In the genomic region with DNA sequence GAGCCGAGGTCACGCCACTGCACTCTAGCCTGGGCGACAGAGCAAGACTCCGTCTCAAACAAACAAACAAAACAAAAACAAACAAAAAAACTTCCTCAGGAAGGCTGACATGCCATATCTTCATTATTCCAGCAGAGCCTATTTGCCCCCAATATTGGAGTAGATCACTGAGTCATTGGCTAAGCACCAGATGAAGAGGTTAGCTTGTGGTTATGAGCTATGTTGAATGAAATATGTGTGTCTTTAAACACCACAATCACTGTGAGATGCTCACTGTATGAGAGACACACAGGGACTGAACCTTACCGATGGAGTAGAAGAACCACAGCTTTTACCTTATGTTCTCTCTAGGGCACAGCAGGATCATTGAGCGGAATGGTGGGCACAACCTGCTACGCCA, we compare ENCODE assay signal across 32 cellular contexts.
DNase-seq lines count a peak whose midpoint lies in the region; ATAC-seq and TF ChIP-seq lines count a peak whose summit lies in the region.
"Had no signal": no experiment of that assay in that cellular context is flagged by ENCODE, and none has a peak within 500 bp of the region (broad histone marks: within the 10 kb centered on the region; RNA-seq: fewer than 3 reads in every experiment).

No MANE protein-coding gene starts in this region.

- H3K23ac ChIP-seq in mesenchymal stem cell (ENCODE audit: low read length in 2 of 2), result no peak overlapping the region

- DNase-seq in EH (ENCODE audit: low read depth), result peak; percentile 77
- DNase-seq in M059J (ENCODE audit: low read depth), result peak; percentile 83
- peak; percentile 50 for DNase-seq in brain microvascular endothelial cell
- DNase-seq in mesenchymal stem cell, result peak; percentile 49
- DNase-seq in stomach, result no peak
- no peak for DNase-seq in Right ventricle myocardium superior
- DNase-seq: activated CD4-positive, alpha-beta T cell treated with anti-CD3 and anti-CD28 coated beads, Interleukin-2, amount 10 ng/mL, durations not matched to agents 24 days and 14 days; activated CD8-positive, alpha-beta memory T cell treated with anti-CD3 and anti-CD28 coated beads for 24 hours; activated gamma-delta T cell; activated T-cell treated with anti-CD3 and anti-CD28 coated beads for 4 hours; C1 segment of cervical spinal cord; central memory CD4-positive, alpha-beta T cell; COR-L47; erythroblast; foreskin melanocyte; heart right ventricle; KG1; lower lobe of right lung; natural killer cell; NCI-H1417; NCI-H2029 treated with DMSO at 0.1 percent for 48 hours; NCI-H526 treated with DMSO at 0.1 percent for 48 hours; occipital lobe; PC-9; SHP77 treated with DMSO at 0.1 percent for 48 hours; stimulated activated CD4-positive, alpha-beta T cell treated with anti-CD3 and anti-CD28 coated beads, Interleukin-12 subunit alpha, Interleukin-12 subunit beta, amount 100 ng/mL, for 4 hours; stimulated activated CD4-positive, alpha-beta T cell treated with anti-CD3 and anti-CD28 coated beads, Interleukin-2, amount 100 ng/mL, for 48 hours; stimulated activated naive CD8-positive, alpha-beta T cell treated with anti-CD3 and anti-CD28 coated beads, Interleukin-15, amount 100 ng/mL, for 72 hours; T-helper 9 cell had no signal

- no peak overlapping the region for H2BK5ac ChIP-seq in mesenchymal stem cell (ENCODE audit: low read depth, low read length, poor library complexity, severe bottlenecking)

- H2BK15ac ChIP-seq in mesenchymal stem cell (ENCODE audit: low read depth, poor library complexity, severe bottlenecking), result no peak overlapping the region

- TF ChIP-seq EP300 in stomach (IDR thresholded peaks at IDR 0.05), result no peak

- H3K9me3 ChIP-seq in mesenchymal stem cell (ENCODE audit: control insufficient read depth, low read length) (no peaks in the 10 kb centered on the region), stomach (no peaks in the 10 kb centered on the region)
- H3K9me3 ChIP-seq: heart right ventricle, lower lobe of right lung, prostate gland had no signal

- H2BK12ac ChIP-seq in mesenchymal stem cell (ENCODE audit: low read length in 2 of 2), result no peak overlapping the region

- no peak for ATAC-seq in HG03460 (IDR thresholded peaks at IDR 0.05; ENCODE audit: unreplicated experiment)
- no peak for ATAC-seq in Right ventricle myocardium superior (ENCODE audit: poor library complexity)
- ATAC-seq: heart right ventricle; lower lobe of right lung; natural killer cell; sciatic nerve; stimulated activated naive CD8-positive, alpha-beta T cell treated with anti-CD3 and anti-CD28 coated beads, Interleukin-15, amount 100 ng/mL, for 72 hours had no signal

- no peak for TF ChIP-seq CTCF in brain microvascular endothelial cell (IDR thresholded peaks at IDR 0.05; ENCODE audit: low read depth, low read length, missing control alignments)
- TF ChIP-seq CTCF in stomach (IDR thresholded peaks at IDR 0.05), result no peak

- H3K9ac ChIP-seq in mesenchymal stem cell (ENCODE audit: low read length), result no peak overlapping the region

- H3K14ac ChIP-seq in mesenchymal stem cell (ENCODE audit: low read length in 2 of 2), result no peak overlapping the region

- H3K36me3 ChIP-seq in brain microvascular endothelial cell (replicated peaks) (no peaks in the 10 kb centered on the region), mesenchymal stem cell (ENCODE audit: control insufficient read depth in 1 of 2, insufficient read depth in 2 of 2, low read depth in 1 of 2, low read length in 2 of 2) (no peaks in the 10 kb centered on the region), stomach (no peaks in the 10 kb centered on the region)
- H3K36me3 ChIP-seq: heart right ventricle, lower lobe of right lung, prostate gland had no signal

- H2BK120ac ChIP-seq in mesenchymal stem cell (ENCODE audit: low read depth, low read length), result no peak overlapping the region

- in situ Hi-C loops in brain microvascular endothelial cell (cut with HindIII; ENCODE audit: low pct_ligation_motif_present, low sequenced_read_pairs), result no loop called here

- no peaks in the 10 kb centered on the region for H3K79me1 ChIP-seq in mesenchymal stem cell (replicated peaks; ENCODE audit: low read length, poor library complexity, severe bottlenecking)

- H3K4me1 ChIP-seq in mesenchymal stem cell (ENCODE audit: control insufficient read depth, insufficient read depth, low read depth, low read length) (peaks cover 3% of the 10 kb centered on the region), stomach (peaks cover 0 to 7% (median 0%) of the 10 kb centered on the region in 4 donors)
- H3K4me1 ChIP-seq: lower lobe of right lung, prostate gland had no signal

- H4K8ac ChIP-seq in mesenchymal stem cell (ENCODE audit: low read length), result no peak overlapping the region

- TF ChIP-seq POLR2A in stomach (IDR thresholded peaks at IDR 0.05), result no peak

- no peak overlapping the region for H3K18ac ChIP-seq in mesenchymal stem cell (ENCODE audit: low read depth in 1 of 2, low read length in 2 of 2)

- H2AK5ac ChIP-seq in mesenchymal stem cell (ENCODE audit: low read length, severe bottlenecking), result no peak overlapping the region

- no peak overlapping the region for H2AFZ ChIP-seq in mesenchymal stem cell (ENCODE audit: low read depth, low read length)
- H2AFZ ChIP-seq: PC-9 had no signal

- intact Hi-C loops in stomach (cut with DNase I; ENCODE audit: low total_unique reads) (no loop called here), Right ventricle myocardium superior (cut with DNase I) (no loop called here)

- H3K27me3 ChIP-seq in brain microvascular endothelial cell (replicated peaks) (no peaks in the 10 kb centered on the region), mesenchymal stem cell (ENCODE audit: control insufficient read depth in 1 of 2, insufficient read depth in 1 of 2, low read length in 2 of 2) (peaks cover 0 to 4% of the 10 kb centered on the region in 2 experiments), stomach (no peaks in the 10 kb centered on the region)
- H3K27me3 ChIP-seq: heart right ventricle had no signal

- 61% methylated on average over 4 of the region's 7 CpGs for WGBS in mesenchymal stem cell
- WGBS in stomach, 5 donors, result 81 to 96% (median 86%) methylated on average over 7 of the region's 7 CpGs

- H3K4me2 ChIP-seq in mesenchymal stem cell (ENCODE audit: low read length, poor library complexity, severe bottlenecking), result no peak overlapping the region
- H3K4me2 ChIP-seq: PC-9 had no signal

- H3K4ac ChIP-seq in mesenchymal stem cell (ENCODE audit: low read depth in 1 of 2, low read length in 2 of 2), result no peak overlapping the region

- H3K27ac ChIP-seq in brain microvascular endothelial cell (no peak overlapping the region), mesenchymal stem cell (ENCODE audit: low read length, poor library complexity, severe bottlenecking) (no peak overlapping the region), stomach (no peak overlapping the region)
- H3K27ac ChIP-seq: heart right ventricle, lower lobe of right lung, PC-9, prostate gland had no signal

- no peak overlapping the region for H4K91ac ChIP-seq in mesenchymal stem cell (ENCODE audit: low read length)

- H3K4me3 ChIP-seq in brain microvascular endothelial cell (ENCODE audit: low read depth, low read length) (no peak overlapping the region), mesenchymal stem cell (ENCODE audit: insufficient read depth in 1 of 2, low read depth in 1 of 2, low read length in 2 of 2) (no peak overlapping the region), stomach (no peak overlapping the region)
- H3K4me3 ChIP-seq: heart right ventricle, lower lobe of right lung, PC-9, prostate gland had no signal

Comparison
In these comparisons a context has a peak if more than half of its experiments do, and no peak if none do; other contexts are left out.
1. DNase-seq: peak in EH (single experiment), M059J (single experiment), brain microvascular endothelial cell (single experiment) and mesenchymal stem cell (single experiment); none in stomach (single experiment) and Right ventricle myocardium superior (single experiment).